21 cellular contexts compared by ENCODE assay signal in genomic region chr10:66307826-66308225, GRCh38.
DNase-seq lines count a peak whose midpoint lies in the region; TF ChIP-seq lines count a peak whose summit lies in the region.
"Had no signal": no experiment of that assay in that cellular context is flagged by ENCODE, and none has a peak within 500 bp of the region (broad histone marks: within the 10 kb centered on the region; RNA-seq: fewer than 3 reads in every experiment).

No MANE protein-coding gene starts in this region.

- no peaks in the 10 kb centered on the region for H4K20me1 ChIP-seq in neural cell (ENCODE audit: insufficient read depth)

- peak; percentile 2 for DNase-seq in Caki2 (ENCODE audit: low read depth)
- peak; percentile 17 to 39 for DNase-seq in Kasumi-1 (lab: John Stamatoyannopoulos, UW)
- peak; percentile 3 for DNase-seq in cerebellum (ENCODE audit: low spot score)
- DNase-seq in nucleus accumbens (lab: John Stamatoyannopoulos, UW), result no peak
- no peak for DNase-seq in HuH-7 (ENCODE audit: low spot score)
- DNase-seq in A172 (ENCODE audit: low spot score), result no peak
- no peak for DNase-seq in SKM-1 treated with dmso at 0.1 percent for 144 hours (lab: John Stamatoyannopoulos, UW; ENCODE audit: unreplicated experiment)
- DNase-seq: activated CD4-positive, alpha-beta T cell treated with anti-CD3 and anti-CD28 coated beads for 48 hours; activated effector memory CD4-positive, alpha-beta T cell treated with Interleukin-2 at 50 U/mL for 16 hours; amniotic stem cell; foreskin fibroblast; GDM1; left colon; mucosa of descending colon; NCI-H2171 treated with DMSO at 0.1 percent for 48 hours; Peyer's patch; stimulated activated CD4-positive, alpha-beta T cell treated with anti-CD3 and anti-CD28 coated beads, Interleukin-2, amount 100 ng/mL, for 24 hours; stimulated activated naive CD8-positive, alpha-beta T cell treated with anti-CD3 and anti-CD28 coated beads, Interleukin-15, amount 100 ng/mL, for 72 hours had no signal

- no peaks in the 10 kb centered on the region for H3F3A ChIP-seq in neural cell (ENCODE audit: insufficient read depth, low read length, poor library complexity, severe bottlenecking)

- H3K9me2 ChIP-seq in neural cell (ENCODE audit: insufficient read depth, low read length), result no peaks in the 10 kb centered on the region

- no peaks in the 10 kb centered on the region for H3K79me2 ChIP-seq in neural cell (replicated peaks; ENCODE audit: insufficient read depth, low read length)

- H3K4me2 ChIP-seq in neural cell (ENCODE audit: low read length), result no peak overlapping the region

- peak; percentile 51 for TF ChIP-seq CTCF in neural cell (IDR thresholded peaks at IDR 0.05; ENCODE audit: poor library complexity, severe bottlenecking)

- no peak overlapping the region for H3K27ac ChIP-seq in neural cell (ENCODE audit: low read length)
- H3K27ac ChIP-seq: Peyer's patch, SK-N-MC had no signal

- no peak overlapping the region for H3K9ac ChIP-seq in neural cell (ENCODE audit: low read length)

- TF ChIP-seq RAD21 in neural cell (conservative IDR thresholded peaks at IDR 0.05), result peak; percentile 37

- H3K36me3 ChIP-seq in neural cell (ENCODE audit: insufficient read depth, low read length), result no peaks in the 10 kb centered on the region
- H3K36me3 ChIP-seq: Peyer's patch had no signal

- H2AFZ ChIP-seq in neural cell (ENCODE audit: low read depth, low read length), result no peak overlapping the region

- H3K9me3 ChIP-seq in neural cell (ENCODE audit: low read length), result no peaks in the 10 kb centered on the region
- H3K9me3 ChIP-seq: mucosa of descending colon, Peyer's patch had no signal

- in situ Hi-C loops in Caki2 (cut with HindIII; ENCODE audit: low pct_unique_long_range_greater_than_20kb, low sequenced_read_pairs), result no loop called here

- no peaks in the 10 kb centered on the region for H3K27me3 ChIP-seq in neural cell (ENCODE audit: insufficient read depth, low read depth, low read length)
- H3K27me3 ChIP-seq: Peyer's patch had no signal

- H3K4me3 ChIP-seq in neural cell (ENCODE audit: low read length), result no peak overlapping the region
- H3K4me3 ChIP-seq: GM12878, mucosa of descending colon, Peyer's patch, SK-N-MC had no signal

- no peak for TF ChIP-seq EP300 in neural cell (conservative IDR thresholded peaks at IDR 0.05; ENCODE audit: poor library complexity, severe bottlenecking)

TF ChIP-seq in neural cell, 6 proteins besides CTCF, POLR2A, EP300 and RAD21:
- TF ChIP-seq POLR2AphosphoS5 (IDR thresholded peaks at IDR 0.05), result no peak
- no peak for TF ChIP-seq MXI1 (conservative IDR thresholded peaks at IDR 0.05; ENCODE audit: poor library complexity, severe bottlenecking)
- no peak for TF ChIP-seq TAF1 (IDR thresholded peaks at IDR 0.05; ENCODE audit: low read depth)
- TF ChIP-seq EZH2 (IDR thresholded peaks at IDR 0.05; ENCODE audit: borderline replicate concordance, insufficient read depth, low read length, poor library complexity, severe bottlenecking), result no peak
- TF ChIP-seq SMC3 (conservative IDR thresholded peaks at IDR 0.05; ENCODE audit: poor library complexity), result peak; percentile 44

Comparison
In these comparisons a context has a peak if more than half of its experiments do, and no peak if none do; other contexts are left out.
1. DNase-seq: peak in Caki2 (single experiment), Kasumi-1 (2 of 2) and cerebellum (single experiment); none in nucleus accumbens (0 of 56), HuH-7 (single experiment), A172 (single experiment) and SKM-1 treated with dmso at 0.1 percent for 144 hours (single experiment).